In the genomic region with DNA sequence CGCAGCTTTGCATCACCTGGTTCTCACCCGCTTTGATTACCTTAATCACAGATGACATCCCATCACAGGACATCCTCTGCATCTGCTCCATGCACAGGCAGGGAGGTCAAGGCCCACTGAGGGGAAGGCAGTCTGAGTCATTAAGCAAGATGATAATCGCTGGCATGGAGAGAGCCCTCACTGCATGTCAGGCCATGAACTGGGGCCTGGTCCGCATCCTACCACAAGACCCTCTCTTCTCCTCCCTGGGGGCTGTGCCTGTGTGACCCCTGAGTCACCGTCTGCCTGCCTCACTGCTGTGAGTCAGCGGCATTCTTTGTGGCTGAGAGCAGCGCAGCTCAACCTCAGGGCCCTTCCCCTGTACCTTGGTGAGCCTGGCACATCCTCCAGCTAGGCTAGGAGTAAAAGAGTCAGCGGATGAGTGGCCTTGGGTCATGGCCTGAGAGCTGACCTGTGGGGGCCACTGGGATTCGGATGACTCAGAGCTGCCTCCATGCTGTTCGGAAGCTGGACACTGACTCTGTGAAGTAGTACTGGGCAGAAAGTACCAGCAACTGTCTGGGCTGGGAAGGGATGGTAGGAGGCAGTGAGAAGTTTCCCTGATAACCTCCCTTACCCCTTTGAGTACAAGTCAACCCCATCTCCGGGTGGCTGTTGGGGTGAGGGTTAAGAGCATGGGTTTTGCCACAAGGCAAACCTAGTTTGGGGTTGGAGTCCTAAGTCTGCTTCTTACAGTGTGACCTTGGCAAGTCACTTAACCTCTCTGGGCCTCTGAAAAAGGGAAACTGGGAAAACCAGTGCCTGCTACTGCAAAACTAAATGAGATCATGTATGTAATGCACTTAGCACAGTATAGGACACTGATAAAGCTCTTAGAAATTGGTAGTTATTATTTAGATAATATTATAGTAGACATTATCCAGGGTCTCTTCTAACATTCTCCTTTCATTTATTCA, we compare ENCODE assay signal across 9 cellular contexts. TPM values are rescaled to one million over a fixed set of nuclear protein-coding genes. Genes with fewer than 3 reads are reported as not detected.
DNase-seq lines count a peak whose midpoint lies in the region; ATAC-seq, FAIRE-seq and TF ChIP-seq lines count a peak whose summit lies in the region.
"Had no signal": no experiment of that assay in that cellular context is flagged by ENCODE, and none has a peak within 500 bp of the region (broad histone marks: within the 10 kb centered on the region; RNA-seq: fewer than 3 reads in every experiment).

No MANE protein-coding gene starts in this region.

- no peaks in the 10 kb centered on the region for H4K20me1 ChIP-seq in keratinocyte (ENCODE audit: control insufficient read depth, extremely low read depth, insufficient read depth, low read length)

- H3K27me3 Mint-ChIP-seq in WTC11 (ENCODE audit: low read depth), result no peaks in the 10 kb centered on the region
- H3K27me3 Mint-ChIP-seq in T-helper 2 cell treated with Interferon-gamma antibody and Interleukin-4, amounts not matched to agents 5 μg/mL and 100 μg/mL, for 36 hours (ENCODE audit: low read depth), result peaks cover 2% of the 10 kb centered on the region
- H3K27me3 Mint-ChIP-seq in activated T-helper 1 cell treated with anti-CD3 and anti-CD28 coated beads, Interleukin-12 subunit alpha, Interleukin-12 subunit beta, Interleukin-2, Interleukin-4 antibody, amounts not matched to agents 30 ng/mL and 10 ng/mL and 1 ng/mL, durations not matched to agents 14 hours and 24 hours and 36 hours (ENCODE audit: insufficient read depth), result peaks cover 14% of the 10 kb centered on the region

- H3K4me2 ChIP-seq in keratinocyte (ENCODE audit: control insufficient read depth, extremely low read depth, insufficient read depth, low read depth, low read length), result peak overlapping the region; percentile 72

- H3K27me3 ChIP-seq in keratinocyte (ENCODE audit: control insufficient read depth, extremely low read depth, insufficient read depth, low read length), result no peaks in the 10 kb centered on the region

- no peaks in the 10 kb centered on the region for H3K9me3 ChIP-seq in keratinocyte (ENCODE audit: control insufficient read depth, low read depth, low read length)

- intact Hi-C loops in activated T-helper 1 cell treated with anti-CD3 and anti-CD28 coated beads, Interleukin-12 subunit alpha, Interleukin-12 subunit beta, Interleukin-2, Interleukin-4 antibody, amounts not matched to agents 30 ng/mL and 10 ng/mL and 1 ng/mL, durations not matched to agents 14 hours and 24 hours and 36 hours (cut with micrococcal nuclease), result no loop called here

- ATAC-seq in WTC11, result peak; percentile 41; the same call in 1 of the 2 replicates
- no peak for ATAC-seq in left lobe of liver

- no peaks in the 10 kb centered on the region for H3K36me3 Mint-ChIP-seq in WTC11
- H3K36me3 Mint-ChIP-seq in T-helper 2 cell treated with Interferon-gamma antibody and Interleukin-4, amounts not matched to agents 5 μg/mL and 100 μg/mL, for 36 hours (ENCODE audit: low read depth), result no peaks in the 10 kb centered on the region
- no peaks in the 10 kb centered on the region for H3K36me3 Mint-ChIP-seq in activated T-helper 1 cell treated with anti-CD3 and anti-CD28 coated beads, Interleukin-12 subunit alpha, Interleukin-12 subunit beta, Interleukin-2, Interleukin-4 antibody, amounts not matched to agents 30 ng/mL and 10 ng/mL and 1 ng/mL, durations not matched to agents 14 hours and 24 hours and 36 hours (ENCODE audit: low read depth)

- H3K4me1 ChIP-seq in keratinocyte (ENCODE audit: control insufficient read depth, extremely low read depth, insufficient read depth, low read length), result peaks cover 58% of the 10 kb centered on the region

- H2AFZ ChIP-seq in keratinocyte (ENCODE audit: control insufficient read depth, low read length), result no peak overlapping the region

- FAIRE-seq in keratinocyte (lab: Jason Lieb, UNC), result peak; percentile 93

- peak overlapping the region; percentile 93 for H3K27ac ChIP-seq in keratinocyte (ENCODE audit: control insufficient read depth, insufficient read depth, low read length)
- H3K27ac ChIP-seq: VCaP had no signal

- peaks cover 11% of the 10 kb centered on the region for H3K4me1 Mint-ChIP-seq in WTC11
- peaks cover 3% of the 10 kb centered on the region for H3K4me1 Mint-ChIP-seq in T-helper 2 cell treated with Interferon-gamma antibody and Interleukin-4, amounts not matched to agents 5 μg/mL and 100 μg/mL, for 36 hours (ENCODE audit: low read depth)
- H3K4me1 Mint-ChIP-seq in activated T-helper 1 cell treated with anti-CD3 and anti-CD28 coated beads, Interleukin-12 subunit alpha, Interleukin-12 subunit beta, Interleukin-2, Interleukin-4 antibody, amounts not matched to agents 30 ng/mL and 10 ng/mL and 1 ng/mL, durations not matched to agents 14 hours and 24 hours and 36 hours (ENCODE audit: low read depth), result peaks cover 7% of the 10 kb centered on the region

- POLR2A ChIA-PET in WTC11 (lab: Charles Lee), result interaction anchor here (0.6 to 1.6 kb wide), 2 partner anchors 15 to 190 kb away, joined by 3 to 5 read pairs; partner anchors contain the start of gene ARSI

- H3K27ac Mint-ChIP-seq in WTC11, result no peak overlapping the region
- no peak overlapping the region for H3K27ac Mint-ChIP-seq in T-helper 2 cell treated with Interferon-gamma antibody and Interleukin-4, amounts not matched to agents 5 μg/mL and 100 μg/mL, for 36 hours
- H3K27ac Mint-ChIP-seq in activated T-helper 1 cell treated with anti-CD3 and anti-CD28 coated beads, Interleukin-12 subunit alpha, Interleukin-12 subunit beta, Interleukin-2, Interleukin-4 antibody, amounts not matched to agents 30 ng/mL and 10 ng/mL and 1 ng/mL, durations not matched to agents 14 hours and 24 hours and 36 hours, result no peak overlapping the region

- no peak overlapping the region for H3K4me3 Mint-ChIP-seq in WTC11
- H3K4me3 Mint-ChIP-seq in T-helper 2 cell treated with Interferon-gamma antibody and Interleukin-4, amounts not matched to agents 5 μg/mL and 100 μg/mL, for 36 hours, result no peak overlapping the region
- H3K4me3 Mint-ChIP-seq in activated T-helper 1 cell treated with anti-CD3 and anti-CD28 coated beads, Interleukin-12 subunit alpha, Interleukin-12 subunit beta, Interleukin-2, Interleukin-4 antibody, amounts not matched to agents 30 ng/mL and 10 ng/mL and 1 ng/mL, durations not matched to agents 14 hours and 24 hours and 36 hours, result no peak overlapping the region

- H3K79me2 ChIP-seq in keratinocyte (ENCODE audit: control insufficient read depth, insufficient read depth, low read length), result no peaks in the 10 kb centered on the region

- TF ChIP-seq CTCF in WTC11 (IDR thresholded peaks at IDR 0.05) (no peak), keratinocyte (optimal IDR thresholded peaks at IDR 0.05 in 1 of 3, IDR thresholded peaks at IDR 0.05 in 1 of 3, conservative IDR thresholded peaks at IDR 0.05 in 1 of 3; ENCODE audit: extremely low read depth in 1 of 3, insufficient read depth in 2 of 3, low read length in 3 of 3) (no peak)

- CTCF ChIA-PET in WTC11 (lab: Charles Lee), result no interaction called here

- peaks cover 2% of the 10 kb centered on the region for H3K9me1 ChIP-seq in keratinocyte (ENCODE audit: control insufficient read depth, extremely low read depth, insufficient read depth, low read length)

- DNase-seq in stimulated activated CD4-positive, alpha-beta T cell treated with anti-CD3 and anti-CD28 coated beads, Interleukin-15, amount 100 ng/mL, for 24 hours, result peak; percentile 13
- DNase-seq in stimulated activated CD4-positive, alpha-beta T cell treated with anti-CD3 and anti-CD28 coated beads, Interleukin-4, amount 100 ng/mL, for 1 hour, result no peak
- DNase-seq in WTC11 (ENCODE audit: low spot score) (no peak), keratinocyte (ENCODE audit: low read depth, low spot score) (peak; percentile 98), left lobe of liver (ENCODE audit: low spot score) (no peak)
- DNase-seq in T-helper 2 cell treated with Interferon-gamma antibody and Interleukin-4, amounts not matched to agents 5 μg/mL and 100 μg/mL, for 36 hours (ENCODE audit: low spot score), result no peak
- no peak for DNase-seq in activated T-helper 1 cell treated with anti-CD3 and anti-CD28 coated beads, Interleukin-12 subunit alpha, Interleukin-12 subunit beta, Interleukin-2, Interleukin-4 antibody, amounts not matched to agents 30 ng/mL and 10 ng/mL and 1 ng/mL, durations not matched to agents 14 hours and 24 hours and 36 hours (ENCODE audit: low spot score)
- no peak for DNase-seq in activated naive CD4-positive, alpha-beta T cell treated with anti-CD3 and anti-CD28 coated beads, Interleukin-2, amount 50 U/mL, for 16 hours

- peak overlapping the region in 1 of 3 experiments; percentile 5 for H3K4me3 ChIP-seq in keratinocyte (ENCODE audit: control insufficient read depth in 2 of 3, extremely low read depth in 1 of 3, insufficient read depth in 2 of 3, low read depth in 1 of 3, low read length in 3 of 3)

- peak overlapping the region; percentile 67 for H3K9ac ChIP-seq in keratinocyte (ENCODE audit: control insufficient read depth, extremely low read depth, insufficient read depth, low read length)

- dilution Hi-C loops in keratinocyte (cut with MboI; ENCODE audit: extremely low pct_ligation_motif_present, low sequenced_read_pairs), result no loop called here

- H3K9me3 Mint-ChIP-seq in WTC11, result peaks cover 9% of the 10 kb centered on the region; the same call in 1 of the 2 replicates
- H3K9me3 Mint-ChIP-seq in T-helper 2 cell treated with Interferon-gamma antibody and Interleukin-4, amounts not matched to agents 5 μg/mL and 100 μg/mL, for 36 hours, result no peaks in the 10 kb centered on the region
- H3K9me3 Mint-ChIP-seq in activated T-helper 1 cell treated with anti-CD3 and anti-CD28 coated beads, Interleukin-12 subunit alpha, Interleukin-12 subunit beta, Interleukin-2, Interleukin-4 antibody, amounts not matched to agents 30 ng/mL and 10 ng/mL and 1 ng/mL, durations not matched to agents 14 hours and 24 hours and 36 hours, result no peaks in the 10 kb centered on the region

- no peaks in the 10 kb centered on the region for H3K36me3 ChIP-seq in keratinocyte (ENCODE audit: control insufficient read depth in 2 of 2, extremely low read depth in 1 of 2, insufficient read depth in 2 of 2, low read length in 2 of 2)

RNA-seq across cellular contexts. Expression of gene ARSI, which starts 14.6 kb away (rescaled TPM):
- 5.9 to 6.9 TPM (median 6.6 TPM) in 3 replicates for total RNA-seq in WTC11 (2021)
- 1.7 to 3.8 TPM (median 2.4 TPM) in 3 replicates for polyA plus RNA-seq in keratinocyte
- 0.82 TPM for polyA plus RNA-seq in keratinocyte (2011; ENCODE audit: low read depth)
- 0.75 and 1.5 TPM in 2 replicates for polyA plus RNA-seq in keratinocyte (2011; cell fraction: cytosol; rRNA removed)
- 2.6 and 3.3 TPM in 2 replicates for polyA plus RNA-seq in keratinocyte (2011; cell fraction: nucleus; rRNA removed)
- polyA plus RNA-seq in keratinocyte (2012; ENCODE audit: low replicate concordance), result 3.2 and 4.5 TPM in 2 replicates
- polyA minus RNA-seq in keratinocyte, result 2.5 to 7.3 TPM (median 5.1 TPM) in 3 replicates
- 4.4 TPM for polyA minus RNA-seq in keratinocyte (2011; cell fraction: cytosol; rRNA and poly(A)+ RNA removed)
- polyA minus RNA-seq in keratinocyte (2011; cell fraction: nucleus; rRNA and poly(A)+ RNA removed), result 3.5 and 4.7 TPM in 2 replicates
- total RNA-seq in left lobe of liver, result 0.43 TPM
- total RNA-seq in activated T-helper 1 cell treated with anti-CD3 and anti-CD28 coated beads, Interleukin-12 subunit alpha, Interleukin-12 subunit beta, Interleukin-2, Interleukin-4 antibody, amounts not matched to agents 30 ng/mL and 10 ng/mL and 1 ng/mL, durations not matched to agents 14 hours and 24 hours and 36 hours, result not detected in 2 replicates

RNA-seq across cellular contexts. Expression of gene CAMK2A, which starts 27.8 kb away (rescaled TPM):
- total RNA-seq in WTC11 (2021) (0.13 to 0.16 TPM (median 0.14 TPM) in 3 replicates), left lobe of liver (not detected)
- 0.03 to 0.05 TPM in 2 of 3 replicates, not detected in the other for polyA plus RNA-seq in keratinocyte
- not detected for polyA plus RNA-seq in keratinocyte (2011; ENCODE audit: low read depth)
- not detected in 2 replicates for polyA plus RNA-seq in keratinocyte (2011; cell fraction: cytosol; rRNA removed)
- polyA plus RNA-seq in keratinocyte (2011; cell fraction: nucleus; rRNA removed), result 0.08 TPM in 1 of 2 replicates, not detected in the other
- polyA plus RNA-seq in keratinocyte (2012; ENCODE audit: low replicate concordance), result 0.16 TPM in 1 of 2 replicates, not detected in the other
- polyA minus RNA-seq in keratinocyte, result 0.13 TPM in 1 of 3 replicates, not detected in the others
- polyA minus RNA-seq in keratinocyte (2011; cell fraction: cytosol; rRNA and poly(A)+ RNA removed), result not detected
- polyA minus RNA-seq in keratinocyte (2011; cell fraction: nucleus; rRNA and poly(A)+ RNA removed), result not detected in 2 replicates
- not detected in 2 replicates for total RNA-seq in activated T-helper 1 cell treated with anti-CD3 and anti-CD28 coated beads, Interleukin-12 subunit alpha, Interleukin-12 subunit beta, Interleukin-2, Interleukin-4 antibody, amounts not matched to agents 30 ng/mL and 10 ng/mL and 1 ng/mL, durations not matched to agents 14 hours and 24 hours and 36 hours

RNA-seq across cellular contexts. Expression of gene TCOF1, which starts 40.2 kb away (rescaled TPM):
- total RNA-seq in WTC11 (2021) (130 to 174 TPM (median 133 TPM) in 3 replicates), left lobe of liver (9.9 TPM)
- polyA plus RNA-seq in keratinocyte, result 7.9 to 23.3 TPM (median 13.6 TPM) in 3 replicates
- 24.6 TPM for polyA plus RNA-seq in keratinocyte (2011; ENCODE audit: low read depth)
- 7.7 and 11.7 TPM in 2 replicates for polyA plus RNA-seq in keratinocyte (2011; cell fraction: cytosol; rRNA removed)
- polyA plus RNA-seq in keratinocyte (2011; cell fraction: nucleus; rRNA removed), result 28.0 and 33.6 TPM in 2 replicates
- 8.4 and 40.3 TPM in 2 replicates for polyA plus RNA-seq in keratinocyte (2012; ENCODE audit: low replicate concordance)
- polyA minus RNA-seq in keratinocyte, result 8.6 to 36.7 TPM (median 15.6 TPM) in 3 replicates
- polyA minus RNA-seq in keratinocyte (2011; cell fraction: cytosol; rRNA and poly(A)+ RNA removed), result 11.3 TPM
- 11.7 and 14.9 TPM in 2 replicates for polyA minus RNA-seq in keratinocyte (2011; cell fraction: nucleus; rRNA and poly(A)+ RNA removed)
- 130 and 131 TPM in 2 replicates for total RNA-seq in activated T-helper 1 cell treated with anti-CD3 and anti-CD28 coated beads, Interleukin-12 subunit alpha, Interleukin-12 subunit beta, Interleukin-2, Interleukin-4 antibody, amounts not matched to agents 30 ng/mL and 10 ng/mL and 1 ng/mL, durations not matched to agents 14 hours and 24 hours and 36 hours

Comparison
In these comparisons a context has a peak if more than half of its experiments do, and no peak if none do; other contexts are left out.
1. DNase-seq: peak in stimulated activated CD4-positive, alpha-beta T cell treated with anti-CD3 and anti-CD28 coated beads, Interleukin-15, amount 100 ng/mL, for 24 hours (single experiment) and keratinocyte (single experiment); none in stimulated activated CD4-positive, alpha-beta T cell treated with anti-CD3 and anti-CD28 coated beads, Interleukin-4, amount 100 ng/mL, for 1 hour (single experiment), WTC11 (single experiment), left lobe of liver (single experiment), T-helper 2 cell treated with Interferon-gamma antibody and Interleukin-4, amounts not matched to agents 5 μg/mL and 100 μg/mL, for 36 hours (single experiment), activated T-helper 1 cell treated with anti-CD3 and anti-CD28 coated beads, Interleukin-12 subunit alpha, Interleukin-12 subunit beta, Interleukin-2, Interleukin-4 antibody, amounts not matched to agents 30 ng/mL and 10 ng/mL and 1 ng/mL, durations not matched to agents 14 hours and 24 hours and 36 hours (single experiment) and activated naive CD4-positive, alpha-beta T cell treated with anti-CD3 and anti-CD28 coated beads, Interleukin-2, amount 50 U/mL, for 16 hours (single experiment).
2. RNA of gene TCOF1, which starts 40.2 kb away (total RNA-seq): 130 to 174 TPM in WTC11 and 130 to 131 TPM in activated T-helper 1 cell treated with anti-CD3 and anti-CD28 coated beads, Interleukin-12 subunit alpha, Interleukin-12 subunit beta, Interleukin-2, Interleukin-4 antibody, amounts not matched to agents 30 ng/mL and 10 ng/mL and 1 ng/mL, durations not matched to agents 14 hours and 24 hours and 36 hours; 9.9 TPM in left lobe of liver (single experiment); every median in the first group is over 10 times any median in the second.